Comparison of ENCODE assay signal across 7 cellular contexts in genomic region chr9:75186767-75187380, GRCh38.
DNase-seq lines count a peak whose midpoint lies in the region; ATAC-seq and TF ChIP-seq lines count a peak whose summit lies in the region.

No MANE protein-coding gene starts in this region.

- no peaks in the 10 kb centered on the region for H3K27me3 ChIP-seq in H7 (ENCODE audit: control insufficient read depth, insufficient read depth, low read length)

- no peak overlapping the region for H3K4me3 Mint-ChIP-seq in effector memory CD8-positive, alpha-beta T cell
- H3K4me3 Mint-ChIP-seq in progenitor cell of endocrine pancreas (ENCODE audit: low read depth): no peak overlapping the region

- H3K27me3 Mint-ChIP-seq in effector memory CD8-positive, alpha-beta T cell: no peaks in the 10 kb centered on the region
- no peaks in the 10 kb centered on the region for H3K27me3 Mint-ChIP-seq in progenitor cell of endocrine pancreas

- peak; percentile 57 for ATAC-seq in effector memory CD8-positive, alpha-beta T cell (replicated peaks)
- ATAC-seq in HG02678 (IDR thresholded peaks at IDR 0.05; ENCODE audit: unreplicated experiment): no peak

- no peaks in the 10 kb centered on the region for H3K9me3 Mint-ChIP-seq in effector memory CD8-positive, alpha-beta T cell
- H3K9me3 Mint-ChIP-seq in progenitor cell of endocrine pancreas (ENCODE audit: low read depth): no peaks in the 10 kb centered on the region

- peak; percentile 76 for TF ChIP-seq CTCF in GM12865 (IDR thresholded peaks at IDR 0.05; ENCODE audit: insufficient read depth, low read depth, low read length, missing control alignments)
- TF ChIP-seq CTCF in NB4 (IDR thresholded peaks at IDR 0.05; ENCODE audit: low read depth, low read length): peak; percentile 35
- peak; percentile 87 for TF ChIP-seq CTCF in progenitor cell of endocrine pancreas (IDR thresholded peaks at IDR 0.05; ENCODE audit: unreplicated experiment)

- H3K4me3 ChIP-seq in GM12865 (ENCODE audit: low read depth, low read length) (no peak overlapping the region), NB4 (ENCODE audit: low read depth, low read length) (no peak overlapping the region), H7 (ENCODE audit: insufficient read depth, low read depth, low read length) (no peak overlapping the region)

- peaks cover 3% of the 10 kb centered on the region for H3K36me3 Mint-ChIP-seq in effector memory CD8-positive, alpha-beta T cell (ENCODE audit: insufficient read depth)
- H3K36me3 Mint-ChIP-seq in progenitor cell of endocrine pancreas (ENCODE audit: insufficient read depth): no peaks in the 10 kb centered on the region

- peaks cover 9 to 18% of the 10 kb centered on the region in 2 donors for H3K4me1 Mint-ChIP-seq in effector memory CD8-positive, alpha-beta T cell (ENCODE audit: low read depth in 2 of 2)
- H3K4me1 Mint-ChIP-seq in progenitor cell of endocrine pancreas (ENCODE audit: low read depth): no peaks in the 10 kb centered on the region

- DNase-seq in GM12865 (ENCODE audit: low read depth) (peak; percentile 17), NB4 (ENCODE audit: low read depth) (peak; percentile 12), progenitor cell of endocrine pancreas (ENCODE audit: low spot score, unreplicated experiment) (no peak), NCI-H1092 treated with DMSO at 0.1 percent for 48 hours (lab: John Stamatoyannopoulos, UW) (no peak), H7 (no peak)
- DNase-seq in effector memory CD8-positive, alpha-beta T cell: no peak

- no peaks in the 10 kb centered on the region for H3K36me3 ChIP-seq in H7 (replicated peaks; ENCODE audit: control insufficient read depth, insufficient read depth, low read length)

- H3K27ac Mint-ChIP-seq in effector memory CD8-positive, alpha-beta T cell: peak overlapping the region in 1 of 2 donors; percentile 64
- no peak overlapping the region for H3K27ac Mint-ChIP-seq in progenitor cell of endocrine pancreas

- no peak for TF ChIP-seq POLR2A in NB4 (IDR thresholded peaks at IDR 0.05; ENCODE audit: extremely low read depth, insufficient read length)

Comparison
In these comparisons a context has a peak if more than half of its experiments do, and no peak if none do; other contexts are left out.
1. DNase-seq: peak in GM12865 (single experiment) and NB4 (single experiment); none in effector memory CD8-positive, alpha-beta T cell (0 of 3), progenitor cell of endocrine pancreas (single experiment), NCI-H1092 treated with DMSO at 0.1 percent for 48 hours (single experiment) and H7 (single experiment).
2. CTCF ChIP-seq: peak in every context shown above with its lines; median percentile 87 in progenitor cell of endocrine pancreas; 76 in GM12865; 35 in NB4.